In the genomic region with DNA sequence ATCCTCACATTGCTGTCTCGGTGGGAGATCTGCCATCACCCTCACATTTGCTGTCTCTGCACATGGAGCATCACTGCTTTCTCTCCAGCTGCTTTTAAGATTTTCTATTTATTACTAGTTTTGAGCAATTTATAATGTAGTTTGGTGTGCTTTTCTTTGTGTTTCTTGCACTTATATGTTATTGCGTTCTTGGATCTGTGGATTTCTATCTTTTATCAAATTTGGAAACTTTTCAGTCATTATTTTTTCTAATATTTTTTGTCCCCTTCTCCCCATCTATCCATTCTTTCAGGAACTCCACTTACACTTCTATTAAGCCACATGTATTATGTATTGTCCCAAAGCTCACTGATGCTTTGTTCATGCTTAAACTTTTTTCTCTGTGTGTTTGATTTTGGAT, we compare ENCODE assay signal across 34 cellular contexts.
"Had no signal": no experiment of that assay in that cellular context is flagged by ENCODE, and none has a peak within 500 bp of the region (broad histone marks: within the 10 kb centered on the region; RNA-seq: fewer than 3 reads in every experiment).

No MANE protein-coding gene starts in this region.

- H3K4me2 ChIP-seq: KMS-11 had no signal

- H3K36me3 ChIP-seq: MG63 had no signal

- H3K4me3 ChIP-seq: MG63 had no signal

- H3K9ac ChIP-seq: KMS-11 had no signal

- H3K27me3 ChIP-seq: MG63 had no signal

- DNase-seq: Karpas-422, Kasumi-1, KG1, MG63, MM.1S, MV-4-11, NCI-H1048, NCI-H1092, NCI-H1092 treated with DMSO at 0.1 percent for 48 hours, NCI-H1105, NCI-H1105 treated with DMSO at 0.1 percent for 48 hours, NCI-H1417, NCI-H1417 treated with DMSO at 0.1 percent for 48 hours, NCI-H1436, NCI-H1436 treated with DMSO at 0.1 percent for 48 hours, NCI-H146, NCI-H1694, NCI-H1694 treated with DMSO at 0.1 percent for 48 hours, NCI-H187, NCI-H187 treated with DMSO at 0.1 percent for 48 hours, NCI-H1930, NCI-H2029, NCI-H2029 treated with DMSO at 0.1 percent for 48 hours, NCI-H2081, NCI-H2081 treated with DMSO at 0.1 percent for 48 hours, NCI-H2107, NCI-H2171, NCI-H2171 treated with DMSO at 0.1 percent for 48 hours, NCI-H2227 treated with DMSO at 0.1 percent for 48 hours, NCI-H226, NCI-H345, NCI-H446, NCI-H446 treated with DMSO at 0.1 percent for 48 hours had no signal

- H3K27ac ChIP-seq: KMS-11 had no signal
